Comparison of ENCODE assay signal across 19 cellular contexts in the genomic region with DNA sequence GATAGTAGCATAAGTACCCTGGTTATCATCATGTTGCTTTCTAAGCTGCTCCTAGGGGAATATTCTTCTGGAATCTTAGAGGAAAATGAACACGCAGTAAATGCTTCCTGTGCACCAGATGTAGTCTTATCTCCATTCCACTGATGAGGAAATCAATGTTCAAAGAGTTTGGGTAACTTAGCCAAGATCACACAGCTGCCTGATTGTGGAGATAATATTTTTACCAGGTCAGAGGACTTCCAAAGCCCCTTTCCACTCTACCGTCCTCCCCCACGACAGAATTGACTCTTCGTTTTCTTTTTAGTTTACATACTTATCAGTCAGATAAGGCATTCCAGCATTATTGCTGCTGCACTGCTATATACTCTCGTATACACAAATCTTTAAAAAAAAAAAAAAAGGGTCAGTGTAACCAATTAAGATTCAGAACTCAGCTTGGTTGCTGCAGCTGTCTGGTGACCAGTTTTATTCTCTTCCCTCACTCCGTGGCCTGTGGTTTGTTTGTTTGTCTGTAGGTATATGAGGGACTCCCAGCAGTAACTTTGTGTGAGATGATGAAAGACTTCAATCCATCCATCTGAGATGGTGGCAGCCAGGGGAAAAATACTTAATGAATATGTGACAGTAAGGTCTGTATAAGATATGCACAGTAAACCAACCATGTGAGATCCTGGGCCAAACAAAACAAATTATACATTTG.
DNase-seq lines count a peak whose midpoint lies in the region; ATAC-seq and TF ChIP-seq lines count a peak whose summit lies in the region.
"Had no signal": no experiment of that assay in that cellular context is flagged by ENCODE, and none has a peak within 500 bp of the region (broad histone marks: within the 10 kb centered on the region; RNA-seq: fewer than 3 reads in every experiment).

No MANE protein-coding gene starts in this region.

- H3K4me1 Mint-ChIP-seq in chondrocyte (ENCODE audit: low read depth): peaks cover 64% of the 10 kb centered on the region
- peaks cover 0 to 3% of the 10 kb centered on the region in 2 donors for H3K4me1 Mint-ChIP-seq in effector memory CD8-positive, alpha-beta T cell (ENCODE audit: low read depth in 2 of 2)
- H3K4me1 Mint-ChIP-seq: memory B cell had no signal

- peaks cover 5% of the 10 kb centered on the region; the same call in 1 of the 2 replicates for H3K36me3 ChIP-seq in DND-41 (ENCODE audit: insufficient read depth, low read length)
- H3K36me3 ChIP-seq: gastrocnemius medialis, ovary had no signal

- no peaks in the 10 kb centered on the region for H3K9me3 ChIP-seq in DND-41 (ENCODE audit: insufficient read depth, low read length, severe bottlenecking)
- H3K9me3 ChIP-seq: gastrocnemius medialis, ovary had no signal

- TF ChIP-seq CTCF in DND-41 (IDR thresholded peaks at IDR 0.05; ENCODE audit: borderline replicate concordance, extremely low read depth, low read length, poor library complexity, severe bottlenecking): no peak
- no peak for TF ChIP-seq CTCF in chondrocyte (IDR thresholded peaks at IDR 0.05)
- TF ChIP-seq CTCF in foreskin keratinocyte (conservative IDR thresholded peaks at IDR 0.05): no peak

- H3K27ac ChIP-seq in DND-41 (ENCODE audit: low read length) (no peak overlapping the region), foreskin keratinocyte (no peak overlapping the region)
- H3K27ac ChIP-seq: gastrocnemius medialis, ovary had no signal

- no peaks in the 10 kb centered on the region for H3K79me2 ChIP-seq in DND-41 (ENCODE audit: insufficient read depth, low read length)

- H3K27me3 ChIP-seq in DND-41 (ENCODE audit: insufficient read depth, low read length, poor library complexity) (no peaks in the 10 kb centered on the region), foreskin keratinocyte (no peaks in the 10 kb centered on the region)
- H3K27me3 ChIP-seq: gastrocnemius medialis, ovary had no signal

- H3K4me3 Mint-ChIP-seq in chondrocyte (ENCODE audit: unreplicated experiment): no peak overlapping the region
- no peak overlapping the region for H3K4me3 Mint-ChIP-seq in effector memory CD8-positive, alpha-beta T cell
- H3K4me3 Mint-ChIP-seq: memory B cell had no signal

- H3K27ac Mint-ChIP-seq in chondrocyte (ENCODE audit: unreplicated experiment): peak overlapping the region; percentile 37
- H3K27ac Mint-ChIP-seq in effector memory CD8-positive, alpha-beta T cell: no peak overlapping the region
- H3K27ac Mint-ChIP-seq: memory B cell had no signal

- H3K4me3 ChIP-seq in DND-41 (ENCODE audit: low read depth in 1 of 2, low read length in 2 of 2): no peak overlapping the region
- H3K4me3 ChIP-seq: gastrocnemius medialis, ovary had no signal

- ATAC-seq in DND-41 (ENCODE audit: insufficient read depth, low read depth) (peak; percentile 90), foreskin keratinocyte (no peak), GM19463 (IDR thresholded peaks at IDR 0.05; ENCODE audit: unreplicated experiment) (no peak)
- ATAC-seq in effector memory CD8-positive, alpha-beta T cell (replicated peaks): no peak
- ATAC-seq: gastrocnemius medialis had no signal

- no peaks in the 10 kb centered on the region for H3K27me3 Mint-ChIP-seq in chondrocyte (ENCODE audit: low read depth)
- H3K27me3 Mint-ChIP-seq in effector memory CD8-positive, alpha-beta T cell: no peaks in the 10 kb centered on the region
- H3K27me3 Mint-ChIP-seq: memory B cell had no signal

- no peaks in the 10 kb centered on the region for H3K9me3 Mint-ChIP-seq in chondrocyte (ENCODE audit: low read depth)
- H3K9me3 Mint-ChIP-seq in effector memory CD8-positive, alpha-beta T cell: no peaks in the 10 kb centered on the region
- H3K9me3 Mint-ChIP-seq: memory B cell had no signal

- H2AFZ ChIP-seq in DND-41 (ENCODE audit: low read depth, low read length): no peak overlapping the region

- no peak overlapping the region for H3K9ac ChIP-seq in DND-41 (ENCODE audit: low read depth, low read length)

- no peak overlapping the region for H3K4me2 ChIP-seq in DND-41 (ENCODE audit: insufficient read depth, low read length)

- H3K4me1 ChIP-seq in DND-41 (ENCODE audit: insufficient read depth, low read length): peaks cover 9% of the 10 kb centered on the region; the same call in 1 of the 2 replicates
- peaks cover 15% of the 10 kb centered on the region for H3K4me1 ChIP-seq in foreskin keratinocyte

- no peaks in the 10 kb centered on the region for H3K36me3 Mint-ChIP-seq in chondrocyte (ENCODE audit: low read depth)
- H3K36me3 Mint-ChIP-seq in effector memory CD8-positive, alpha-beta T cell (ENCODE audit: insufficient read depth): peaks cover 6% of the 10 kb centered on the region

- no peaks in the 10 kb centered on the region for H4K20me1 ChIP-seq in DND-41 (ENCODE audit: insufficient read depth, low read length)

- DNase-seq in DND-41 (peak; percentile 52), LHCN-M2 (ENCODE audit: low read depth) (peak; percentile 82), chondrocyte (ENCODE audit: low spot score) (no peak), myocyte (ENCODE audit: low read depth) (peak; percentile 85), KG1 (lab: John Stamatoyannopoulos, UW) (no peak), foreskin keratinocyte (no peak)
- no peak for DNase-seq in effector memory CD8-positive, alpha-beta T cell
- DNase-seq: activated CD8-positive, alpha-beta memory T cell treated with anti-CD3 and anti-CD28 coated beads, Interleukin-2, amount 50 U/mL, for 4 hours; effector memory CD4-positive, alpha-beta T cell; gastrocnemius medialis; NCI-H1105 treated with DMSO at 0.1 percent for 48 hours; NK-92 treated with Interleukin-12 subunit alpha and Interleukin-12 subunit beta, amount 100 ng/mL, for 24 hours; ovary; SIG-M5; stimulated activated CD4-positive, alpha-beta T cell treated with anti-CD3 and anti-CD28 coated beads, Interleukin-12 subunit alpha, Interleukin-12 subunit beta, amount 100 ng/mL, for 4 hours; stimulated activated naive CD4-positive, alpha-beta T cell treated with Interleukin-2 at 50 U/mL for 16 hours; T-helper 9 cell had no signal

Comparison
In these comparisons a context has a peak if more than half of its experiments do, and no peak if none do; other contexts are left out.
1. DNase-seq: peak in DND-41 (single experiment), LHCN-M2 (single experiment) and myocyte (single experiment); none in chondrocyte (single experiment), KG1 (single experiment), foreskin keratinocyte (0 of 2) and effector memory CD8-positive, alpha-beta T cell (0 of 3).